Comparison of ENCODE assay signal across 19 cellular contexts in the genomic region with DNA sequence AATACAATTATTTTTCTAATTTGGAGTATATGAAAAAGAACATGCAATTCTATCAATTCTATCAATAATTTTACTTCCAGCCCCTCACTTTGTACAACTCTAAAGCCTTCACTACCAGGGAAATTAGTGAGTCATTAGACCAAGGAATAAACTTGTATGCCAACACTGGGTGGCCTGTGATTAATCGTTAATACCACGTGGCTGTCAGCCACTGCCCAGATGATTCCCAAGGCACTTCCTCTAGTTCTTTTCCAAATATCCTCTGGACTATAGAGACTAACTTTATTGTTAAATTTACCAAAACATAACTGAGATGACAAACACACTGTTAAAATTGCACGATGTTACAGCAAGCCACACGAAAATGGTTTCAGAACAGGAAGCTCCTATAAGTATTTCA. TPM values are rescaled to one million over a fixed set of nuclear protein-coding genes. Genes with fewer than 3 reads are reported as not detected.
DNase-seq lines count a peak whose midpoint lies in the region; FAIRE-seq and TF ChIP-seq lines count a peak whose summit lies in the region.
"Had no signal": no experiment of that assay in that cellular context is flagged by ENCODE, and none has a peak within 500 bp of the region (broad histone marks: within the 10 kb centered on the region; RNA-seq: fewer than 3 reads in every experiment).

No MANE protein-coding gene starts in this region.

- H4K20me1 ChIP-seq in fibroblast of lung (ENCODE audit: control insufficient read depth, extremely low read depth, insufficient read depth, low read length) = no peaks in the 10 kb centered on the region
- H4K20me1 ChIP-seq in osteoblast (ENCODE audit: insufficient read depth, low read length) = no peaks in the 10 kb centered on the region

- H3K4me1 ChIP-seq in fibroblast of lung (ENCODE audit: control insufficient read depth, extremely low read depth, insufficient read depth, low read length) (peaks cover 9% of the 10 kb centered on the region), osteoblast (ENCODE audit: insufficient read depth, low read length) (peaks cover 26% of the 10 kb centered on the region), vagina (peaks cover 7% of the 10 kb centered on the region)

- no peaks in the 10 kb centered on the region for H3K27me3 ChIP-seq in fibroblast of lung (ENCODE audit: control insufficient read depth, insufficient read depth, low read length)
- H3K27me3 ChIP-seq in osteoblast (ENCODE audit: insufficient read depth, low read length) = no peaks in the 10 kb centered on the region
- no peaks in the 10 kb centered on the region for H3K27me3 ChIP-seq in vagina
- H3K27me3 ChIP-seq: tibial artery had no signal

- H2AFZ ChIP-seq in fibroblast of lung (ENCODE audit: low read length) (no peak overlapping the region), osteoblast (ENCODE audit: low read length) (no peak overlapping the region)

- H3K27ac ChIP-seq in RWPE1 = no peak overlapping the region
- no peak overlapping the region for H3K27ac ChIP-seq in fibroblast of lung (ENCODE audit: insufficient read depth, low read length)
- no peak overlapping the region for H3K27ac ChIP-seq in osteoblast (ENCODE audit: low read depth, low read length)
- H3K27ac ChIP-seq in vagina = no peak overlapping the region
- H3K27ac ChIP-seq: tibial artery, WERI-Rb-1 had no signal

- no peaks in the 10 kb centered on the region for H3K9me3 ChIP-seq in fibroblast of lung (ENCODE audit: control insufficient read depth, insufficient read depth, low read depth, low read length)
- H3K9me3 ChIP-seq in osteoblast (ENCODE audit: low read depth, low read length) = no peaks in the 10 kb centered on the region
- H3K9me3 ChIP-seq in vagina = no peaks in the 10 kb centered on the region
- H3K9me3 ChIP-seq: tibial artery had no signal

- intact Hi-C loops in vagina (cut with DNase I) = no loop called here

- POLR2A ChIA-PET in RWPE1 (lab: Yijun Ruan, JAX; ENCODE audit: low non-redundant PET) = no interaction called here

- no peak overlapping the region for H3K9ac ChIP-seq in fibroblast of lung (ENCODE audit: insufficient read depth, low read length)

- CTCF ChIA-PET in RWPE1 (lab: Yijun Ruan, JAX) = no interaction called here

- TF ChIP-seq POLR2A in vagina (IDR thresholded peaks at IDR 0.05) = no peak

- DNase-seq in ELR (ENCODE audit: low read depth) (peak; percentile 57), RWPE1 (ENCODE audit: low spot score) (peak; percentile 37), fibroblast of lung (ENCODE audit: low read depth in 2 of 2) (peak; percentile 38 to 58), osteoblast (ENCODE audit: insufficient read length, low spot score, missing footprints) (peak; percentile 55), NCI-H2227 (lab: John Stamatoyannopoulos, UW; ENCODE audit: unreplicated experiment) (no peak), vagina (ENCODE audit: extremely low spot score in 2 of 2) (no peak), HTR-8/SVneo (ENCODE audit: insufficient read length, low spot score) (no peak)
- DNase-seq in activated effector memory CD4-positive, alpha-beta T cell treated with Interleukin-2 at 50 U/mL for 16 hours = no peak
- DNase-seq: activated naive CD4-positive, alpha-beta T cell treated with anti-CD3 and anti-CD28 coated beads for 36 hours; anterior cingulate cortex; GOT3; Kasumi-1; left ventricle myocardium superior; NCI-H69; stimulated activated naive CD4-positive, alpha-beta T cell; tibial artery; WERI-Rb-1 had no signal

- H3K36me3 ChIP-seq in fibroblast of lung (ENCODE audit: control insufficient read depth, insufficient read depth, low read length) (no peaks in the 10 kb centered on the region), osteoblast (ENCODE audit: insufficient read depth, low read length) (no peaks in the 10 kb centered on the region), vagina (no peaks in the 10 kb centered on the region)
- H3K36me3 ChIP-seq: tibial artery, WERI-Rb-1 had no signal

- FAIRE-seq in HTR-8/SVneo (lab: Jason Lieb, UNC) = no peak
- FAIRE-seq: D721Med, G401.6 had no signal

- no peak for TF ChIP-seq CTCF in RWPE1 (conservative IDR thresholded peaks at IDR 0.05; ENCODE audit: low read depth)
- no peak for TF ChIP-seq CTCF in fibroblast of lung (conservative IDR thresholded peaks at IDR 0.05 in 1 of 2, IDR thresholded peaks at IDR 0.05 in 1 of 2; ENCODE audit: low read depth in 1 of 2, low read length in 2 of 2)
- TF ChIP-seq CTCF in osteoblast (IDR thresholded peaks at IDR 0.05; ENCODE audit: extremely low read depth, low read depth, low read length) = no peak
- no peak for TF ChIP-seq CTCF in vagina (IDR thresholded peaks at IDR 0.05)

- H3K4me2 ChIP-seq in fibroblast of lung (ENCODE audit: extremely low read depth, insufficient read depth, low read length) (no peak overlapping the region), osteoblast (ENCODE audit: insufficient read depth, low read length) (no peak overlapping the region)

- H3K4me3 ChIP-seq in fibroblast of lung (replicated peaks in 1 of 4; ENCODE audit: control extremely low read depth in 1 of 4, insufficient read depth in 1 of 4, low read depth in 3 of 4, low read length in 4 of 4) (no peak overlapping the region), osteoblast (ENCODE audit: insufficient read depth, low read length) (no peak overlapping the region), vagina (no peak overlapping the region)
- H3K4me3 ChIP-seq: tibial artery had no signal

- peaks cover 13% of the 10 kb centered on the region for H3K79me2 ChIP-seq in fibroblast of lung (ENCODE audit: control insufficient read depth, insufficient read depth, low read length)
- peaks cover 55% of the 10 kb centered on the region for H3K79me2 ChIP-seq in osteoblast (ENCODE audit: insufficient read depth, low read length)

RNA-seq across cellular contexts. Expression of a gene that starts 45.7 kb away (rescaled TPM):
- total RNA-seq in fibroblast of lung = 8.5 and 20.3 TPM in 2 replicates
- polyA plus RNA-seq in fibroblast of lung = 27.3 and 27.7 TPM in 2 replicates
- polyA plus RNA-seq in fibroblast of lung (2012) = 14.3 and 19.3 TPM in 2 replicates
- polyA minus RNA-seq in fibroblast of lung (ENCODE audit: low replicate concordance) = 82.0 and 90.9 TPM in 2 replicates
- 26.5 and 26.8 TPM in 2 replicates for total RNA-seq in osteoblast
- 16.2 TPM for total RNA-seq in vagina

Comparison
In these comparisons a context has a peak if more than half of its experiments do, and no peak if none do; other contexts are left out.
1. DNase-seq: peak in ELR (single experiment), RWPE1 (single experiment), fibroblast of lung (2 of 2) and osteoblast (single experiment); none in NCI-H2227 (single experiment), vagina (0 of 2), HTR-8/SVneo (single experiment) and activated effector memory CD4-positive, alpha-beta T cell treated with Interleukin-2 at 50 U/mL for 16 hours (single experiment).